Comparison of ENCODE assay signal across 10 cellular contexts in genomic region chr9:128891354-128892222, GRCh38. TPM values are rescaled to one million over a fixed set of nuclear protein-coding genes. Genes with fewer than 3 reads are reported as not detected.
A peak's percentile ranks its signal among the peaks of the same experiment; 100 is the strongest.
DNase-seq lines count a peak whose midpoint lies in the region; ATAC-seq and TF ChIP-seq lines count a peak whose summit lies in the region.
"Had no signal": no experiment of that assay in that cellular context is flagged by ENCODE, and none has a peak within 500 bp of the region (broad histone marks: within the 10 kb centered on the region; RNA-seq: fewer than 3 reads in every experiment).

No MANE protein-coding gene starts in this region.

- POLR2A ChIA-PET in IMR-90 (lab: Charles Lee; ENCODE audit: unreplicated experiment) = no interaction called here

- no peak overlapping the region for H3K56ac ChIP-seq in IMR-90 (ENCODE audit: extremely low read depth, insufficient read depth, low read length)

- H3K4me1 ChIP-seq in IMR-90 (ENCODE audit: control insufficient read depth, insufficient read depth, low read length) (peaks cover 33% of the 10 kb centered on the region), sigmoid colon (peaks cover 0 to 64% (median 61%) of the 10 kb centered on the region in 4 donors)

- peak overlapping the region; percentile 66; the same call in 1 of the 2 replicates for H2BK20ac ChIP-seq in IMR-90 (ENCODE audit: low read depth, low read length)

- peak overlapping the region; percentile 53 for H2AFZ ChIP-seq in IMR-90 (replicated peaks; ENCODE audit: low read length, poor library complexity)

- DNase-seq in IMR-90 (no peak), dermis blood vessel endothelial cell (peak; percentile 62), sigmoid colon (no peak), LoVo (ENCODE audit: low spot score) (no peak)
- DNase-seq: activated naive CD4-positive, alpha-beta T cell treated with anti-CD3 and anti-CD28 coated beads, Interleukin-2, amount 50 U/mL, for 16 hours; GF-D8; NCI-H187 had no signal

- intact Hi-C loops in IMR-90 (cut with micrococcal nuclease) (no loop called here), sigmoid colon (cut with DNase I) (no loop called here)

- H2BK120ac ChIP-seq in IMR-90 (ENCODE audit: low read depth, low read length) = peak overlapping the region; percentile 78

- no peak for TF ChIP-seq EP300 in sigmoid colon (IDR thresholded peaks at IDR 0.05)

- peak overlapping the region; percentile 13; the same call in 1 of the 2 replicates for H3K23ac ChIP-seq in IMR-90 (ENCODE audit: low read depth, low read length)

- peak overlapping the region; percentile 81 for H4K5ac ChIP-seq in IMR-90 (ENCODE audit: low read depth, low read length)

- H4K91ac ChIP-seq in IMR-90 (ENCODE audit: insufficient read depth, low read depth, low read length) = peak overlapping the region; percentile 41

- H2AK9ac ChIP-seq in IMR-90 (replicated peaks; ENCODE audit: low read depth, low read length, poor library complexity) = peak overlapping the region; percentile 98

- H3K9me3 Mint-ChIP-seq in stimulated activated memory B cell treated with anti-CD40 and anti-IgM and Interleukin-4, amounts not matched to agents 10 μg/mL and 1 μg/mL and 100 μg/mL, for 72 hours = no peaks in the 10 kb centered on the region
- H3K9me3 Mint-ChIP-seq: stimulated activated naive CD8-positive, alpha-beta T cell treated with anti-CD3 and anti-CD28 coated beads, Interleukin-15, Interleukin-2, amounts not matched to agents 100 ng/mL and 50 ng/mL, for 24 hours had no signal

- no peak for TF ChIP-seq CTCF in IMR-90 (conservative IDR thresholded peaks at IDR 0.05; ENCODE audit: low read depth, low read length)
- no peak for TF ChIP-seq CTCF in sigmoid colon (IDR thresholded peaks at IDR 0.05)

- peak overlapping the region; percentile 63; the same call in 1 of the 2 replicates for H3K4me2 ChIP-seq in IMR-90 (ENCODE audit: low read depth, low read length)

- CTCF ChIA-PET in IMR-90 (lab: Yijun Ruan, JAX) = no interaction called here

- no peak overlapping the region for H3K4me3 ChIP-seq in IMR-90 (ENCODE audit: insufficient read depth, low read depth, low read length)
- peak overlapping the region in 2 of 4 donors; percentile 21 to 36 for H3K4me3 ChIP-seq in sigmoid colon

- H3K14ac ChIP-seq in IMR-90 (replicated peaks; ENCODE audit: low read depth, low read length) = peak overlapping the region; percentile 62

- TF ChIP-seq POLR2A in IMR-90 (IDR thresholded peaks at IDR 0.05; ENCODE audit: low read depth, low read length) (no peak), sigmoid colon (IDR thresholded peaks at IDR 0.05) (no peak)

- H3K36me3 Mint-ChIP-seq in stimulated activated memory B cell treated with anti-CD40 and anti-IgM and Interleukin-4, amounts not matched to agents 10 μg/mL and 1 μg/mL and 100 μg/mL, for 72 hours = peaks cover 30% of the 10 kb centered on the region

- peaks cover 31% of the 10 kb centered on the region for H3K4me1 Mint-ChIP-seq in stimulated activated memory B cell treated with anti-CD40 and anti-IgM and Interleukin-4, amounts not matched to agents 10 μg/mL and 1 μg/mL and 100 μg/mL, for 72 hours

- H2BK15ac ChIP-seq in IMR-90 (ENCODE audit: low read depth, low read length) = peak overlapping the region; percentile 69; the same call in 1 of the 3 replicates

- no TSS peak for BruUV-seq in IMR-90 (replicated peaks; lab: Mats Ljungman, UMichigan)

- no peaks in the 10 kb centered on the region for H3K27me3 Mint-ChIP-seq in stimulated activated memory B cell treated with anti-CD40 and anti-IgM and Interleukin-4, amounts not matched to agents 10 μg/mL and 1 μg/mL and 100 μg/mL, for 72 hours
- H3K27me3 Mint-ChIP-seq: stimulated activated naive CD8-positive, alpha-beta T cell treated with anti-CD3 and anti-CD28 coated beads, Interleukin-15, Interleukin-2, amounts not matched to agents 100 ng/mL and 50 ng/mL, for 24 hours had no signal

- H3K27ac ChIP-seq in IMR-90 (ENCODE audit: insufficient read depth, low read length) (peak overlapping the region; percentile 91), sigmoid colon (peak overlapping the region; percentile 82 to 99 (median 88))

- in situ Hi-C loops in IMR-90 (cut with MboI; ENCODE audit: low sequenced_read_pairs) = no loop called here

- peak overlapping the region; percentile 61 for H3K18ac ChIP-seq in IMR-90 (ENCODE audit: low read depth, low read length)

- H2BK5ac ChIP-seq in IMR-90 (ENCODE audit: low read depth, low read length, poor library complexity, severe bottlenecking) = peak overlapping the region; percentile 90

- ATAC-seq in IMR-90 (ENCODE audit: low read depth) (no peak), GM21381 (IDR thresholded peaks at IDR 0.05; ENCODE audit: unreplicated experiment) (no peak)
- ATAC-seq in stimulated activated memory B cell treated with anti-CD40 and anti-IgM and Interleukin-4, amounts not matched to agents 10 μg/mL and 1 μg/mL and 100 μg/mL, for 72 hours = no peak

- WGBS in IMR-90 (ENCODE audit: extremely low coverage in 2 of 2, insufficient read length in 1 of 2), 2 experiments = 90% methylated on average over 7 of the region's 15 CpGs; no CpG with 5 or more reads in 1 of the 2 experiments
- 79 to 86% methylated on average over 15 of the region's 15 CpGs for WGBS in sigmoid colon, 2 donors

- peaks cover 29% of the 10 kb centered on the region for H3K9me1 ChIP-seq in IMR-90 (ENCODE audit: insufficient read depth, low read length)

- H3K27ac Mint-ChIP-seq in stimulated activated memory B cell treated with anti-CD40 and anti-IgM and Interleukin-4, amounts not matched to agents 10 μg/mL and 1 μg/mL and 100 μg/mL, for 72 hours = no peak overlapping the region
- H3K27ac Mint-ChIP-seq: stimulated activated naive CD8-positive, alpha-beta T cell treated with anti-CD3 and anti-CD28 coated beads, Interleukin-15, Interleukin-2, amounts not matched to agents 100 ng/mL and 50 ng/mL, for 24 hours had no signal

- H2AK5ac ChIP-seq in IMR-90 (ENCODE audit: low read depth, low read length) = peak overlapping the region; percentile 93

- no peak for TF ChIP-seq RAD21 in IMR-90 (IDR thresholded peaks at IDR 0.05; ENCODE audit: low read length)

- H4K8ac ChIP-seq in IMR-90 (ENCODE audit: low read depth in 2 of 2, low read length in 2 of 2) = peak overlapping the region; percentile 64 to 73; a peak in 3 of 4 replicates

- no peaks in the 10 kb centered on the region for H3K9me3 ChIP-seq in IMR-90 (ENCODE audit: control insufficient read depth, insufficient read depth, low read length)
- no peaks in the 10 kb centered on the region for H3K9me3 ChIP-seq in sigmoid colon

- peaks cover 32 to 74% of the 10 kb centered on the region in 2 experiments for H3K79me1 ChIP-seq in IMR-90 (ENCODE audit: low read depth in 1 of 2, low read length in 2 of 2)

- dilution Hi-C loops in IMR-90 (cut with HindIII; ENCODE audit: low sequenced_read_pairs, unreplicated experiment) = no loop called here

- 0 out of 2 replicates have a peak overlapping the region, but pooled peaks have one; percentile 15 for H3K9ac ChIP-seq in IMR-90 (ENCODE audit: low read depth, low read length)

- H4K20me1 ChIP-seq in IMR-90 (ENCODE audit: insufficient read depth, low read length) = peaks cover 20% of the 10 kb centered on the region

- no peak overlapping the region for H3K4me3 Mint-ChIP-seq in stimulated activated memory B cell treated with anti-CD40 and anti-IgM and Interleukin-4, amounts not matched to agents 10 μg/mL and 1 μg/mL and 100 μg/mL, for 72 hours
- H3K4me3 Mint-ChIP-seq: stimulated activated naive CD8-positive, alpha-beta T cell treated with anti-CD3 and anti-CD28 coated beads, Interleukin-15, Interleukin-2, amounts not matched to agents 100 ng/mL and 50 ng/mL, for 24 hours had no signal

- peak overlapping the region; percentile 87 for H3K4ac ChIP-seq in IMR-90 (ENCODE audit: low read depth, low read length)

- H3K27me3 ChIP-seq in IMR-90 (ENCODE audit: control insufficient read depth, insufficient read depth, low read length) (no peaks in the 10 kb centered on the region), sigmoid colon (no peaks in the 10 kb centered on the region)

- H3K36me3 ChIP-seq in IMR-90 (ENCODE audit: control insufficient read depth, insufficient read depth, low read length) = peaks cover 41% of the 10 kb centered on the region
- peaks cover 6 to 59% (median 19%) of the 10 kb centered on the region in 4 donors for H3K36me3 ChIP-seq in sigmoid colon

RNA-seq across cellular contexts. Expression of gene LRRC8A, which starts 9.7 kb away (rescaled TPM):
- 42.8 and 45.8 TPM in 2 replicates for total RNA-seq in IMR-90 (2012; rRNA removed)
- 60.9 and 71.7 TPM in 2 replicates for polyA plus RNA-seq in IMR-90 (2012; rRNA removed)
- polyA plus RNA-seq in IMR-90 (2012; cell fraction: cytosol; rRNA removed) = 41.2 and 75.7 TPM in 2 replicates
- 27.5 and 49.9 TPM in 2 replicates for polyA plus RNA-seq in IMR-90 (2012; cell fraction: nucleus; rRNA removed; ENCODE audit: low replicate concordance)
- 102 and 154 TPM in 2 replicates for total RNA-seq in dermis blood vessel endothelial cell
- 10 to 100 TPM; 26.0 to 59.5 (median 37.4) TPM for total RNA-seq in sigmoid colon
- 10 to 100 TPM in 1 of 3 donors, 1 to 10 TPM in 2; 4.8 to 25.2 (median 8.8) TPM for polyA plus RNA-seq in sigmoid colon

RNA-seq across cellular contexts. Expression of gene KYAT1, which starts 9.8 kb away (rescaled TPM):
- total RNA-seq in IMR-90 (2012; rRNA removed) (5.8 and 6.8 TPM in 2 replicates), dermis blood vessel endothelial cell (5.3 and 9.7 TPM in 2 replicates), sigmoid colon (1 to 10 TPM; 3.9 to 8.0 (median 5.2) TPM)
- polyA plus RNA-seq in IMR-90 (2012; rRNA removed) (8.8 and 9.5 TPM in 2 replicates), sigmoid colon (1 to 10 TPM in 1 of 3 donors, under 1 TPM in 2; 0.60 to 4.5 (median 0.92) TPM)
- 6.3 and 7.8 TPM in 2 replicates for polyA plus RNA-seq in IMR-90 (2012; cell fraction: cytosol; rRNA removed)
- polyA plus RNA-seq in IMR-90 (2012; cell fraction: nucleus; rRNA removed; ENCODE audit: low replicate concordance) = 23.1 and 33.9 TPM in 2 replicates

RNA-seq across cellular contexts. Expression of gene PHYHD1, which starts 29.2 kb away (rescaled TPM):
- total RNA-seq in IMR-90 (2012; rRNA removed) = 2.2 and 3.3 TPM in 2 replicates
- polyA plus RNA-seq in IMR-90 (2012; rRNA removed) = 8.4 and 10.0 TPM in 2 replicates
- polyA plus RNA-seq in IMR-90 (2012; cell fraction: cytosol; rRNA removed) = 4.2 and 8.4 TPM in 2 replicates
- polyA plus RNA-seq in IMR-90 (2012; cell fraction: nucleus; rRNA removed; ENCODE audit: low replicate concordance) = 18.1 and 18.9 TPM in 2 replicates
- 0.85 TPM in 1 of 2 replicates, not detected in the other for total RNA-seq in dermis blood vessel endothelial cell
- 10 to 100 TPM; 15.5 to 30.5 (median 20.1) TPM for total RNA-seq in sigmoid colon
- 10 to 100 TPM in 1 of 3 donors, 1 to 10 TPM in 2; 1.6 to 13.2 (median 8.1) TPM for polyA plus RNA-seq in sigmoid colon

RNA-seq across cellular contexts. Expression of gene DOLK, which starts 55.8 kb away (rescaled TPM):
- 26.4 and 30.8 TPM in 2 replicates for total RNA-seq in IMR-90 (2012; rRNA removed)
- polyA plus RNA-seq in IMR-90 (2012; rRNA removed) = 23.2 and 25.4 TPM in 2 replicates
- polyA plus RNA-seq in IMR-90 (2012; cell fraction: cytosol; rRNA removed) = 17.5 and 30.4 TPM in 2 replicates
- 9.8 and 10.4 TPM in 2 replicates for polyA plus RNA-seq in IMR-90 (2012; cell fraction: nucleus; rRNA removed; ENCODE audit: low replicate concordance)
- 38.4 and 45.6 TPM in 2 replicates for total RNA-seq in dermis blood vessel endothelial cell
- 10 to 100 TPM in 1 of 4 donors, 1 to 10 TPM in 3; 6.2 to 11.4 (median 9.3) TPM for total RNA-seq in sigmoid colon
- polyA plus RNA-seq in sigmoid colon = 10 to 100 TPM in 1 of 3 donors, 1 to 10 TPM in 2; 2.4 to 11.1 (median 3.5) TPM

RNA-seq across cellular contexts. Expression of gene NUP188, which starts 55.9 kb away (rescaled TPM):
- 52.5 and 59.1 TPM in 2 replicates for total RNA-seq in IMR-90 (2012; rRNA removed)
- 53.0 and 57.0 TPM in 2 replicates for polyA plus RNA-seq in IMR-90 (2012; rRNA removed)
- 30.5 and 31.3 TPM in 2 replicates for polyA plus RNA-seq in IMR-90 (2012; cell fraction: cytosol; rRNA removed)
- polyA plus RNA-seq in IMR-90 (2012; cell fraction: nucleus; rRNA removed; ENCODE audit: low replicate concordance) = 48.5 and 87.0 TPM in 2 replicates
- 45.6 and 94.3 TPM in 2 replicates for total RNA-seq in dermis blood vessel endothelial cell
- total RNA-seq in sigmoid colon = 10 to 100 TPM; 16.6 to 28.8 (median 24.6) TPM
- 10 to 100 TPM in 1 of 3 donors, 1 to 10 TPM in 2; 3.7 to 21.3 (median 5.4) TPM for polyA plus RNA-seq in sigmoid colon
